In the genomic region with DNA sequence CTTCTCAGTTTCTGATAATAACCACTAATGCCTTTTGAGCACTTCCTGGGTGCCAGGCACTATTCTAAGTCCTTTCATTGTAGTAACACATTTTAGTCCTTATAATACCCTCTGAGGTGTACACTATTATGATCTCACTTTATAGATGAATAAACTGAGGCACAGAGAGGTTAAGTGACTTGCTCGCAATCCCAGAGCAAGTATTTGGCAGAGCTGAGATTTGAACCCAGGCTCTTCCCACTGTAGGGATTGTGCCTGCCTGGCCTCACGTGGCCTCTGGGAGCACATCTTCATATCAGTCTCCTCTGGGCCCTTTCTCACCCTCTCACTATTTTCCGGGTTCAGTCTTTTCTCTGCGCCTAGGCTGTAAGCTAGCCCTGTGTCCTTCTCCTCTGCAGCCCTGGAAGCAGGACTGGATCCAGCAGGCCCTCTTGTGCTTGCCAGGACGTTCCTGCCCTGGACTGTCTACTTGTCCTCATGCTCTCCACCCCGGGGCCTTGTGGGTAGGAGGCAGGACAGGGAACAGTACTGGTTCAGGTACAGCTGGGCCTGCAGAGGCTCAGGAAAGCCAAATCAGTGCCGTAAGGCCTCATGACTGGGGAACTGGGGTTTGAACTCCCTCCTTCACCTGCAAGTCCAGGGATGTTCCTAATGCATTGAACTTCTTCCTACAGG, we compare ENCODE assay signal across 18 cellular contexts.
A peak's percentile ranks its signal among the peaks of the same experiment; 100 is the strongest.
DNase-seq lines count a peak whose midpoint lies in the region; ATAC-seq, FAIRE-seq and TF ChIP-seq lines count a peak whose summit lies in the region.
"Had no signal": no experiment of that assay in that cellular context is flagged by ENCODE, and none has a peak within 500 bp of the region (broad histone marks: within the 10 kb centered on the region; RNA-seq: fewer than 3 reads in every experiment).

No MANE protein-coding gene starts in this region.

- H2AK9ac ChIP-seq in IMR-90 (replicated peaks; ENCODE audit: low read depth, low read length, poor library complexity), result no peak overlapping the region

- DNase-seq in A549 (ENCODE audit: low read depth in 1 of 2, low spot score in 1 of 2) (no peak), IMR-90 (no peak), epithelial cell of prostate (ENCODE audit: low read depth, low spot score) (no peak), NCI-H2107 treated with DMSO at 0.1 percent for 48 hours (lab: John Stamatoyannopoulos, UW; ENCODE audit: unreplicated experiment) (no peak), activated gamma-delta T cell (lab: John Stamatoyannopoulos, UW) (no peak), NCI-H226 (no peak)
- DNase-seq in activated CD4-positive, alpha-beta T cell treated with anti-CD3 and anti-CD28 coated beads for 36 hours, result no peak
- DNase-seq: ACHN; CD4-positive, alpha-beta memory T cell; GF-D8; GM23248; NCI-H1436; NCI-H2107; NCI-H446; SHP77 treated with DMSO at 0.1 percent for 48 hours had no signal

- H3K18ac ChIP-seq in IMR-90 (ENCODE audit: low read depth, low read length), result peak overlapping the region; percentile 4; the same call in 1 of the 2 replicates

- H3K4me3 Mint-ChIP-seq in activated CD4-positive, alpha-beta T cell treated with anti-CD3 and anti-CD28 coated beads for 36 hours, result no peak overlapping the region
- H3K4me3 Mint-ChIP-seq: B cell; CD4-positive, alpha-beta memory T cell had no signal

- no peaks in the 10 kb centered on the region for H4K20me1 ChIP-seq in IMR-90 (ENCODE audit: insufficient read depth, low read length)

- no peak overlapping the region for H3K4me3 ChIP-seq in A549
- no peak overlapping the region for H3K4me3 ChIP-seq in IMR-90 (ENCODE audit: insufficient read depth, low read depth, low read length)
- no peak overlapping the region for H3K4me3 ChIP-seq in liver (ENCODE audit: low read depth in 1 of 3, low read length in 3 of 3)
- H3K4me3 ChIP-seq: GM23248 had no signal

- H3K36me3 Mint-ChIP-seq in activated CD4-positive, alpha-beta T cell treated with anti-CD3 and anti-CD28 coated beads for 36 hours (ENCODE audit: low read depth), result no peaks in the 10 kb centered on the region
- H3K36me3 Mint-ChIP-seq: CD4-positive, alpha-beta memory T cell had no signal

- POLR2A ChIA-PET in A549 (lab: Yijun Ruan, JAX), result no interaction called here
- POLR2A ChIA-PET in IMR-90 (lab: Charles Lee; ENCODE audit: unreplicated experiment), result no interaction called here
- POLR2A ChIA-PET in activated CD4-positive, alpha-beta T cell treated with anti-CD3 and anti-CD28 coated beads for 36 hours (lab: Charles Lee), result no interaction called here

- H3K9ac ChIP-seq in IMR-90 (ENCODE audit: low read depth, low read length), result 0 out of 2 replicates have a peak overlapping the region, but pooled peaks have one; percentile 19
- no peak overlapping the region for H3K9ac ChIP-seq in liver (ENCODE audit: low read depth in 1 of 2, low read length in 2 of 2)
- H3K9ac ChIP-seq: GM23248 had no signal

- in situ Hi-C loops in IMR-90 (cut with MboI; ENCODE audit: low sequenced_read_pairs), result no loop called here

- 76% methylated on average over 6 of the region's 7 CpGs for WGBS in A549 (ENCODE audit: missing lambda C conversion rate)
- WGBS in IMR-90 (ENCODE audit: extremely low coverage in 2 of 2, insufficient read length in 1 of 2), 2 experiments, result no CpG with 5 or more reads among the region's 7 CpGs
- WGBS in liver, result 45% methylated on average over 7 of the region's 7 CpGs

- TF ChIP-seq RAD21 in A549 (conservative IDR thresholded peaks at IDR 0.05 in 1 of 2, IDR thresholded peaks at IDR 0.05 in 1 of 2) (no peak), IMR-90 (IDR thresholded peaks at IDR 0.05; ENCODE audit: low read length) (no peak), liver (IDR thresholded peaks at IDR 0.05) (peak; percentile 56 to 73)

- H2AFZ ChIP-seq in IMR-90 (replicated peaks; ENCODE audit: low read length, poor library complexity), result no peak overlapping the region
- H2AFZ ChIP-seq: GM23248 had no signal

- peak overlapping the region; percentile 54; the same call in 1 of the 2 replicates for H3K4ac ChIP-seq in IMR-90 (ENCODE audit: low read depth, low read length)

- no peak for TF ChIP-seq CTCF in A549 (IDR thresholded peaks at IDR 0.05)
- TF ChIP-seq CTCF in IMR-90 (conservative IDR thresholded peaks at IDR 0.05; ENCODE audit: low read depth, low read length), result no peak
- no peak for TF ChIP-seq CTCF in liver (IDR thresholded peaks at IDR 0.05; ENCODE audit: low read depth, low read length, missing input control)

- H3K4me1 ChIP-seq in A549, result peaks cover 51% of the 10 kb centered on the region
- peaks cover 16% of the 10 kb centered on the region for H3K4me1 ChIP-seq in IMR-90 (ENCODE audit: control insufficient read depth, insufficient read depth, low read length)
- peaks cover 17 to 65% (median 54%) of the 10 kb centered on the region in 4 donors for H3K4me1 ChIP-seq in liver (ENCODE audit: control insufficient read depth in 4 of 4, insufficient read depth in 4 of 4, low read length in 3 of 4)

- H3K27ac Mint-ChIP-seq in activated CD4-positive, alpha-beta T cell treated with anti-CD3 and anti-CD28 coated beads for 36 hours, result no peak overlapping the region
- H3K27ac Mint-ChIP-seq: B cell; CD4-positive, alpha-beta memory T cell had no signal

- no peak overlapping the region for H3K14ac ChIP-seq in IMR-90 (replicated peaks; ENCODE audit: low read depth, low read length)

- H3K27me3 ChIP-seq in IMR-90 (ENCODE audit: control insufficient read depth, insufficient read depth, low read length) (peaks cover 6% of the 10 kb centered on the region; the same call in 1 of the 2 replicates), liver (ENCODE audit: control insufficient read depth in 4 of 4, insufficient read depth in 4 of 4, low read length in 3 of 4) (no peaks in the 10 kb centered on the region)

- no peaks in the 10 kb centered on the region for H3K4me1 Mint-ChIP-seq in activated CD4-positive, alpha-beta T cell treated with anti-CD3 and anti-CD28 coated beads for 36 hours
- H3K4me1 Mint-ChIP-seq: B cell; CD4-positive, alpha-beta memory T cell had no signal

- BruUV-seq in IMR-90 (replicated peaks; lab: Mats Ljungman, UMichigan), result no TSS peak

- TF ChIP-seq POLR2A in A549 (IDR thresholded peaks at IDR 0.05; ENCODE audit: low read length) (no peak), IMR-90 (IDR thresholded peaks at IDR 0.05; ENCODE audit: low read depth, low read length) (no peak)

- peak overlapping the region; percentile 63 for H4K91ac ChIP-seq in IMR-90 (ENCODE audit: insufficient read depth, low read depth, low read length)

- dilution Hi-C loops in IMR-90 (cut with HindIII; ENCODE audit: low sequenced_read_pairs, unreplicated experiment), result no loop called here

- no peak overlapping the region for H4K5ac ChIP-seq in IMR-90 (ENCODE audit: low read depth, low read length)

- H3K79me1 ChIP-seq in IMR-90 (ENCODE audit: low read depth in 1 of 2, low read length in 2 of 2), result no peaks in the 10 kb centered on the region

- H3K27me3 Mint-ChIP-seq in activated CD4-positive, alpha-beta T cell treated with anti-CD3 and anti-CD28 coated beads for 36 hours, result peaks cover 2% of the 10 kb centered on the region

- peaks cover 7% of the 10 kb centered on the region; the same call in 1 of the 2 replicates for H3K9me1 ChIP-seq in IMR-90 (ENCODE audit: insufficient read depth, low read length)

- H3K23ac ChIP-seq in IMR-90 (ENCODE audit: low read depth, low read length), result no peak overlapping the region

- no peak for FAIRE-seq in A549 (lab: Jason Lieb, UNC)
- FAIRE-seq: D721Med had no signal

- H3K9me3 Mint-ChIP-seq in activated CD4-positive, alpha-beta T cell treated with anti-CD3 and anti-CD28 coated beads for 36 hours (ENCODE audit: low read depth), result no peaks in the 10 kb centered on the region
- H3K9me3 Mint-ChIP-seq: CD4-positive, alpha-beta memory T cell had no signal

- H3K36me3 ChIP-seq in IMR-90 (ENCODE audit: control insufficient read depth, insufficient read depth, low read length), result no peaks in the 10 kb centered on the region
- no peaks in the 10 kb centered on the region for H3K36me3 ChIP-seq in liver (ENCODE audit: control insufficient read depth in 4 of 4, insufficient read depth in 3 of 4, low read depth in 1 of 4, low read length in 3 of 4)

- 0 out of 3 replicates have a peak overlapping the region, but pooled peaks have one; percentile 52 for H2BK15ac ChIP-seq in IMR-90 (ENCODE audit: low read depth, low read length)

- no peak overlapping the region for H3K56ac ChIP-seq in IMR-90 (ENCODE audit: extremely low read depth, insufficient read depth, low read length)

- peak overlapping the region; percentile 74 to 96; a peak in 5 of 6 replicates for H3K27ac ChIP-seq in A549
- no peak overlapping the region for H3K27ac ChIP-seq in IMR-90 (ENCODE audit: insufficient read depth, low read length)
- peak overlapping the region; percentile 83 for H3K27ac ChIP-seq in epithelial cell of prostate
- no peak overlapping the region for H3K27ac ChIP-seq in liver (ENCODE audit: low read depth in 1 of 2, low read length in 2 of 2)
- H3K27ac ChIP-seq: GM23248 had no signal

- H2AK5ac ChIP-seq in IMR-90 (ENCODE audit: low read depth, low read length), result peak overlapping the region; percentile 30; the same call in 1 of the 2 replicates

- H3K4me2 ChIP-seq in A549 (no peak overlapping the region), IMR-90 (ENCODE audit: low read depth, low read length) (no peak overlapping the region)

- H3K9me3 ChIP-seq in A549 (no peaks in the 10 kb centered on the region), IMR-90 (ENCODE audit: control insufficient read depth, insufficient read depth, low read length) (no peaks in the 10 kb centered on the region), liver (ENCODE audit: control insufficient read depth in 4 of 4, low read length in 3 of 4) (no peaks in the 10 kb centered on the region)

- CTCF ChIA-PET in A549 (lab: Yijun Ruan, JAX), result no interaction called here
- CTCF ChIA-PET in IMR-90 (lab: Yijun Ruan, JAX), result no interaction called here
- CTCF ChIA-PET in activated CD4-positive, alpha-beta T cell treated with anti-CD3 and anti-CD28 coated beads for 36 hours (lab: Charles Lee), result interaction anchor here (0.6 kb wide), 1 partner anchor 11 kb away, joined by 3 read pairs; no protein-coding TSS in a partner anchor

- peak overlapping the region; percentile 51 for H2BK20ac ChIP-seq in IMR-90 (ENCODE audit: low read depth, low read length)

- no peak for TF ChIP-seq EP300 in A549 (IDR thresholded peaks at IDR 0.05)

- H4K8ac ChIP-seq in IMR-90 (ENCODE audit: low read depth in 2 of 2, low read length in 2 of 2), result no peak overlapping the region

- H2BK120ac ChIP-seq in IMR-90 (ENCODE audit: low read depth, low read length), result peak overlapping the region; percentile 41

- no peak for ATAC-seq in A549
- ATAC-seq in IMR-90 (ENCODE audit: low read depth), result no peak
- no peak for ATAC-seq in activated CD4-positive, alpha-beta T cell treated with anti-CD3 and anti-CD28 coated beads for 36 hours

- intact Hi-C loops in IMR-90 (cut with micrococcal nuclease), result no loop called here
- intact Hi-C loops in activated CD4-positive, alpha-beta T cell treated with anti-CD3 and anti-CD28 coated beads for 36 hours (cut with DNase I, micrococcal nuclease), result no loop called here

- no peak overlapping the region for H2BK5ac ChIP-seq in IMR-90 (ENCODE audit: low read depth, low read length, poor library complexity, severe bottlenecking)

TF ChIP-seq in A549, 52 proteins besides CTCF, POLR2A, EP300 and RAD21 (continues in another document):
- TF ChIP-seq RCOR1 (IDR thresholded peaks at IDR 0.05; ENCODE audit: low read depth, low read length), result no peak

Comparison
In these comparisons a context has a peak if more than half of its experiments do, and no peak if none do; other contexts are left out.
1. H3K27ac ChIP-seq: peak in A549 (2 of 2) and epithelial cell of prostate (single experiment); none in IMR-90 (single experiment) and liver (0 of 2).